Comparison of ENCODE assay signal across 19 cellular contexts in the genomic region with DNA sequence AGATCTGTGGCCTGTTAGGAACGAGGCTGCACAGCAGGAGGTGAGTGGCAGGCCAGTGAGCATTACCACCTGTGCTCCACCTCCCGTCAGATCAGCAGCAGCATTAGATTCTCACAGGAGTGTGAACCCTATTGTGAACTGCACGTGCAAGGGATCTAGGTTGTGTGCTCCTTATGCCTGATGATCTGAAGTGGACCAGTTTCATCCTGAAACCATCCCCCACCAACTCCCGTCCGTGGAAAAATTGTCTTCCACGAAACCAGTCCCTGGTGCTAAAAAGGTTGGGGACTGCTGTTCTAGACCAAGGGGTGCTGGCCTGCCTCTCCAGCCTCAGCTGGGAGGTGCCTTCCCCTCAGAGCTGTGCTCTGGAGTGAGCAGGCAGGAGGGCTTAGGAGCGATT.
DNase-seq lines count a peak whose midpoint lies in the region; ATAC-seq and TF ChIP-seq lines count a peak whose summit lies in the region.
"Had no signal": no experiment of that assay in that cellular context is flagged by ENCODE, and none has a peak within 500 bp of the region (broad histone marks: within the 10 kb centered on the region; RNA-seq: fewer than 3 reads in every experiment).

No MANE protein-coding gene starts in this region.

- TF ChIP-seq CTCF in HEK293 (tag by site-specific recombination; IDR thresholded peaks at IDR 0.05) (no peak), osteocyte (IDR thresholded peaks at IDR 0.05) (no peak)

- H3K4me3 Mint-ChIP-seq in osteocyte (ENCODE audit: unreplicated experiment): no peak overlapping the region
- no peak overlapping the region for H3K4me3 Mint-ChIP-seq in CD8-positive, alpha-beta memory T cell
- H3K4me3 Mint-ChIP-seq: CD4-positive, alpha-beta memory T cell had no signal

- no peak for ATAC-seq in HG02852 (IDR thresholded peaks at IDR 0.05; ENCODE audit: unreplicated experiment)
- ATAC-seq: GM12878 had no signal

- H3K9me3 Mint-ChIP-seq in osteocyte (ENCODE audit: unreplicated experiment): peaks cover 7% of the 10 kb centered on the region
- no peaks in the 10 kb centered on the region for H3K9me3 Mint-ChIP-seq in CD8-positive, alpha-beta memory T cell

- H3K4me1 ChIP-seq in HEK293 (ENCODE audit: control insufficient read depth, insufficient read depth, low read length): no peaks in the 10 kb centered on the region
- no peaks in the 10 kb centered on the region for H3K4me1 ChIP-seq in CD8-positive, alpha-beta memory T cell (ENCODE audit: insufficient read depth, low read length)
- H3K4me1 ChIP-seq: BE2C, HAP-1 had no signal

- no peaks in the 10 kb centered on the region for H3K9me3 ChIP-seq in HEK293 (ENCODE audit: control insufficient read depth, insufficient read depth, low read depth, low read length)
- H3K9me3 ChIP-seq in CD8-positive, alpha-beta memory T cell (ENCODE audit: low read length): no peaks in the 10 kb centered on the region
- H3K9me3 ChIP-seq: BE2C, HAP-1 had no signal

- H3K4me3 ChIP-seq in HEK293 (ENCODE audit: low read depth, low read length): no peak overlapping the region
- H3K4me3 ChIP-seq in CD8-positive, alpha-beta memory T cell (ENCODE audit: low read length): no peak overlapping the region
- H3K4me3 ChIP-seq: GM12878, HAP-1 had no signal

- CTCF ChIA-PET in HEK293 (lab: Yijun Ruan, JAX): interaction anchor here (1.5 kb wide), 1 partner anchor 9 kb away, joined by 5 read pairs; no protein-coding TSS in a partner anchor
- CTCF ChIA-PET in CD8-positive, alpha-beta memory T cell (lab: Charles Lee): no interaction called here

- H3K27ac Mint-ChIP-seq in osteocyte (ENCODE audit: unreplicated experiment): no peak overlapping the region
- H3K27ac Mint-ChIP-seq in CD8-positive, alpha-beta memory T cell: no peak overlapping the region
- H3K27ac Mint-ChIP-seq: CD4-positive, alpha-beta memory T cell had no signal

- peak; percentile 87 for DNase-seq in NCI-H82 (lab: John Stamatoyannopoulos, UW)
- no peak for DNase-seq in NCI-H82 treated with DMSO at 0.1 percent for 48 hours (lab: John Stamatoyannopoulos, UW; ENCODE audit: unreplicated experiment)
- DNase-seq in osteocyte (ENCODE audit: extremely low spot score, unreplicated experiment): peak; percentile 51
- no peak for DNase-seq in CD1c-positive myeloid dendritic cell (ENCODE audit: extremely low spot score)
- no peak for DNase-seq in CD8-positive, alpha-beta memory T cell
- DNase-seq: 8988T; BE2C; C1 segment of cervical spinal cord; Calu3; CD4-positive, alpha-beta memory T cell; DMS 273 treated with DMSO at 0.1 percent for 48 hours; DMS53; DND-41; EL had no signal

- no peaks in the 10 kb centered on the region for H3K36me3 ChIP-seq in HEK293 (ENCODE audit: control insufficient read depth in 2 of 2, insufficient read depth in 1 of 2, low read length in 2 of 2)
- H3K36me3 ChIP-seq in CD8-positive, alpha-beta memory T cell (ENCODE audit: insufficient read depth, low read length): no peaks in the 10 kb centered on the region
- H3K36me3 ChIP-seq: BE2C, HAP-1 had no signal

- POLR2A ChIA-PET in HEK293 (lab: Yijun Ruan, JAX): no interaction called here
- POLR2A ChIA-PET in CD8-positive, alpha-beta memory T cell (lab: Charles Lee): no interaction called here

- H3K4me1 Mint-ChIP-seq in osteocyte (ENCODE audit: unreplicated experiment): no peaks in the 10 kb centered on the region
- no peaks in the 10 kb centered on the region for H3K4me1 Mint-ChIP-seq in CD8-positive, alpha-beta memory T cell

- no peaks in the 10 kb centered on the region for H3K27me3 ChIP-seq in CD8-positive, alpha-beta memory T cell (ENCODE audit: insufficient read depth, low read length, poor library complexity, severe bottlenecking)

- peaks cover 65% of the 10 kb centered on the region for H3K27me3 Mint-ChIP-seq in osteocyte (ENCODE audit: unreplicated experiment)
- peaks cover 25 to 37% of the 10 kb centered on the region in 2 donors for H3K27me3 Mint-ChIP-seq in CD8-positive, alpha-beta memory T cell

- no peaks in the 10 kb centered on the region for H3K36me3 Mint-ChIP-seq in osteocyte (ENCODE audit: unreplicated experiment)
- H3K36me3 Mint-ChIP-seq in CD8-positive, alpha-beta memory T cell: peaks cover 0 to 3% (median 0%) of the 10 kb centered on the region in 3 donors

- no peak overlapping the region for H3K27ac ChIP-seq in HEK293 (ENCODE audit: extremely low read depth, low read depth, low read length)
- H3K27ac ChIP-seq in CD8-positive, alpha-beta memory T cell (ENCODE audit: low read depth, low read length): no peak overlapping the region
- H3K27ac ChIP-seq: HL-60 had no signal

TF ChIP-seq in HEK293, 187 proteins besides CTCF, POLR2A, EP300 and RAD21:
- TF ChIP-seq ZNF341 (tag by site-specific recombination; IDR thresholded peaks at IDR 0.05; ENCODE audit: low read depth) (0 out of 2 replicates have a peak, but pooled peaks have one; percentile 10), ZNF248 (tag by site-specific recombination; IDR thresholded peaks at IDR 0.05) (no peak)

Comparison
In these comparisons a context has a peak if more than half of its experiments do, and no peak if none do; other contexts are left out.
1. DNase-seq: peak in NCI-H82 (single experiment) and osteocyte (single experiment); none in NCI-H82 treated with DMSO at 0.1 percent for 48 hours (single experiment), CD1c-positive myeloid dendritic cell (single experiment) and CD8-positive, alpha-beta memory T cell (0 of 5).